17 cellular contexts compared by ENCODE assay signal in genomic region chr6:110513001-110513400, GRCh38. TPM values are rescaled to one million over a fixed set of nuclear protein-coding genes. Genes with fewer than 3 reads are reported as not detected.
DNase-seq lines count a peak whose midpoint lies in the region; ATAC-seq and TF ChIP-seq lines count a peak whose summit lies in the region.
"Had no signal": no experiment of that assay in that cellular context is flagged by ENCODE, and none has a peak within 500 bp of the region (broad histone marks: within the 10 kb centered on the region; RNA-seq: fewer than 3 reads in every experiment).

No MANE protein-coding gene starts in this region.

- H3K4me3 ChIP-seq in SK-N-SH (ENCODE audit: low read depth in 2 of 2, low read length in 1 of 2): no peak overlapping the region
- H3K4me3 ChIP-seq: ascending aorta, tibial nerve had no signal

- H3K9ac ChIP-seq in SK-N-SH: no peak overlapping the region

- H3K9me3 ChIP-seq in SK-N-SH (no peaks in the 10 kb centered on the region), T-helper 17 cell (ENCODE audit: control insufficient read depth, low read length, poor library complexity, severe bottlenecking) (no peaks in the 10 kb centered on the region)
- H3K9me3 ChIP-seq: ascending aorta, tibial nerve had no signal

- no peak overlapping the region for H3K4me3 Mint-ChIP-seq in T-helper 17 cell
- H3K4me3 Mint-ChIP-seq: activated CD4-positive, alpha-beta T cell treated with anti-CD3 and anti-CD28 coated beads, Interleukin-2, amount 10 ng/mL, durations not matched to agents 7 days and 5 days had no signal

- TF ChIP-seq CTCF in SK-N-SH (IDR thresholded peaks at IDR 0.05): no peak

- H3K79me2 ChIP-seq in SK-N-SH (ENCODE audit: insufficient read depth): no peaks in the 10 kb centered on the region

- H3K27me3 Mint-ChIP-seq in T-helper 17 cell: peaks cover 36% of the 10 kb centered on the region
- H3K27me3 Mint-ChIP-seq: progenitor cell of endocrine pancreas had no signal

- H2AFZ ChIP-seq in SK-N-SH (ENCODE audit: low read depth): no peak overlapping the region

- H3K9me2 ChIP-seq in SK-N-SH: no peaks in the 10 kb centered on the region

- no peak for ATAC-seq in SK-N-SH treated with all-trans-retinoic acid at 6 μM for 48 hours
- ATAC-seq in GM18517 (IDR thresholded peaks at IDR 0.05; ENCODE audit: unreplicated experiment): no peak
- ATAC-seq in T-helper 17 cell: no peak
- no peak for ATAC-seq in GM19328 (IDR thresholded peaks at IDR 0.05; ENCODE audit: unreplicated experiment)

- TF ChIP-seq EP300 in SK-N-SH (IDR thresholded peaks at IDR 0.05; ENCODE audit: borderline replicate concordance in 1 of 2, low read depth in 1 of 2, low read length in 1 of 2): no peak

- no peak overlapping the region for H3K27ac Mint-ChIP-seq in T-helper 17 cell
- H3K27ac Mint-ChIP-seq: activated CD4-positive, alpha-beta T cell treated with anti-CD3 and anti-CD28 coated beads, Interleukin-2, amount 10 ng/mL, durations not matched to agents 7 days and 5 days; progenitor cell of endocrine pancreas had no signal

- H3K36me3 Mint-ChIP-seq in T-helper 17 cell (ENCODE audit: low read depth): no peaks in the 10 kb centered on the region

- H3K4me1 Mint-ChIP-seq in T-helper 17 cell: no peaks in the 10 kb centered on the region
- H3K4me1 Mint-ChIP-seq: activated CD4-positive, alpha-beta T cell treated with anti-CD3 and anti-CD28 coated beads, Interleukin-2, amount 10 ng/mL, durations not matched to agents 7 days and 5 days had no signal

- DNase-seq in SK-N-SH (no peak), NCI-H345 treated with DMSO at 0.1 percent for 48 hours (lab: John Stamatoyannopoulos, UW; ENCODE audit: unreplicated experiment) (peak; percentile 7), dermis blood vessel endothelial cell (peak; percentile 85), T-helper 17 cell (no peak)
- DNase-seq in activated effector memory CD4-positive, alpha-beta T cell treated with anti-CD3 and anti-CD28 coated beads, Interleukin-2, amount 50 U/mL, for 16 hours: no peak
- DNase-seq: activated CD4-positive, alpha-beta T cell treated with anti-CD3 and anti-CD28 coated beads, Interleukin-2, amount 10 ng/mL, durations not matched to agents 7 days and 5 days; activated T-cell treated with anti-CD3 and anti-CD28 coated beads, Interleukin-2, amount 50 U/mL, for 48 hours; effector CD8-positive, alpha-beta T cell; glutamatergic neuron; MM.1S had no signal

- no peaks in the 10 kb centered on the region for H4K20me1 ChIP-seq in SK-N-SH (ENCODE audit: insufficient read depth)

- H3K4me2 ChIP-seq in SK-N-SH: no peak overlapping the region

- H3K36me3 ChIP-seq in SK-N-SH (replicated peaks in 1 of 2; ENCODE audit: control insufficient read depth in 1 of 2, insufficient read depth in 2 of 2, low read length in 1 of 2): no peaks in the 10 kb centered on the region
- H3K36me3 ChIP-seq: ascending aorta, tibial nerve had no signal

- H3F3A ChIP-seq in SK-N-SH (replicated peaks; ENCODE audit: insufficient read depth): peaks cover 7% of the 10 kb centered on the region

- no peak overlapping the region for H3K27ac ChIP-seq in SK-N-SH (ENCODE audit: low read depth in 2 of 2, low read length in 1 of 2)
- H3K27ac ChIP-seq: ascending aorta, tibial nerve had no signal

- H3K27me3 ChIP-seq in SK-N-SH (ENCODE audit: insufficient read depth): no peaks in the 10 kb centered on the region
- H3K27me3 ChIP-seq: ascending aorta, tibial nerve had no signal

- POLR2A ChIA-PET in SK-N-SH (lab: Yijun Ruan, JAX): no interaction called here

- H3K4me1 ChIP-seq in SK-N-SH (ENCODE audit: control insufficient read depth in 1 of 2, insufficient read depth in 2 of 2, low read depth in 1 of 2, low read length in 1 of 2): peaks cover 0 to 10% of the 10 kb centered on the region in 2 experiments; a peak in 1 of 4 replicates
- H3K4me1 ChIP-seq: ascending aorta had no signal

- CTCF ChIA-PET in SK-N-SH (lab: Yijun Ruan, JAX): no interaction called here

- TF ChIP-seq RAD21 in SK-N-SH (IDR thresholded peaks at IDR 0.05; ENCODE audit: low read length): no peak

TF ChIP-seq in SK-N-SH treated with all-trans-retinoic acid at 6 μM for 48 hours, 23 proteins besides CTCF, POLR2A, EP300 and RAD21:
- TF ChIP-seq, protein P1, sequence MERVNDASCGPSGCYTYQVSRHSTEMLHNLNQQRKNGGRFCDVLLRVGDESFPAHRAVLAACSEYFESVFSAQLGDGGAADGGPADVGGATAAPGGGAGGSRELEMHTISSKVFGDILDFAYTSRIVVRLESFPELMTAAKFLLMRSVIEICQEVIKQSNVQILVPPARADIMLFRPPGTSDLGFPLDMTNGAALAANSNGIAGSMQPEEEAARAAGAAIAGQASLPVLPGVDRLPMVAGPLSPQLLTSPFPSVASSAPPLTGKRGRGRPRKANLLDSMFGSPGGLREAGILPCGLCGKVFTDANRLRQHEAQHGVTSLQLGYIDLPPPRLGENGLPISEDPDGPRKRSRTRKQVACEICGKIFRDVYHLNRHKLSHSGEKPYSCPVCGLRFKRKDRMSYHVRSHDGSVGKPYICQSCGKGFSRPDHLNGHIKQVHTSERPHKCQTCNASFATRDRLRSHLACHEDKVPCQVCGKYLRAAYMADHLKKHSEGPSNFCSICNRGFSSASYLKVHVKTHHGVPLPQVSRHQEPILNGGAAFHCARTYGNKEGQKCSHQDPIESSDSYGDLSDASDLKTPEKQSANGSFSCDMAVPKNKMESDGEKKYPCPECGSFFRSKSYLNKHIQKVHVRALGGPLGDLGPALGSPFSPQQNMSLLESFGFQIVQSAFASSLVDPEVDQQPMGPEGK (CRISPR knock-in tag; IDR thresholded peaks at IDR 0.05; ENCODE audit: borderline replicate concordance): no peak
- TF ChIP-seq TCF4 (CRISPR knock-in tag; IDR thresholded peaks at IDR 0.05; ENCODE audit: borderline replicate concordance) (no peak), ISL1 (CRISPR knock-in tag; IDR thresholded peaks at IDR 0.05) (peak; percentile 77), ZFP3 (CRISPR knock-in tag; IDR thresholded peaks at IDR 0.05) (no peak), POU6F1 (CRISPR knock-in tag; IDR thresholded peaks at IDR 0.05; ENCODE audit: borderline replicate concordance, low read depth) (no peak), RARB (CRISPR knock-in tag; IDR thresholded peaks at IDR 0.05) (no peak), ZFP30 (CRISPR knock-in tag; IDR thresholded peaks at IDR 0.05) (no peak), SNAI2 (CRISPR knock-in tag; IDR thresholded peaks at IDR 0.05) (no peak)

TF ChIP-seq in SK-N-SH, 30 proteins besides CTCF, POLR2A, EP300 and RAD21:
- no peak for TF ChIP-seq FOXJ3 (CRISPR knock-in tag; IDR thresholded peaks at IDR 0.05)
- TF ChIP-seq USF1 (IDR thresholded peaks at IDR 0.05; ENCODE audit: borderline replicate concordance, low read depth): no peak
- TF ChIP-seq RFX5 (IDR thresholded peaks at IDR 0.05; ENCODE audit: low read length): no peak
- no peak for TF ChIP-seq TCF12 (IDR thresholded peaks at IDR 0.05)
- TF ChIP-seq CHD2 (IDR thresholded peaks at IDR 0.05; ENCODE audit: low read length, partially characterized antibody): no peak
- TF ChIP-seq, protein P2, sequence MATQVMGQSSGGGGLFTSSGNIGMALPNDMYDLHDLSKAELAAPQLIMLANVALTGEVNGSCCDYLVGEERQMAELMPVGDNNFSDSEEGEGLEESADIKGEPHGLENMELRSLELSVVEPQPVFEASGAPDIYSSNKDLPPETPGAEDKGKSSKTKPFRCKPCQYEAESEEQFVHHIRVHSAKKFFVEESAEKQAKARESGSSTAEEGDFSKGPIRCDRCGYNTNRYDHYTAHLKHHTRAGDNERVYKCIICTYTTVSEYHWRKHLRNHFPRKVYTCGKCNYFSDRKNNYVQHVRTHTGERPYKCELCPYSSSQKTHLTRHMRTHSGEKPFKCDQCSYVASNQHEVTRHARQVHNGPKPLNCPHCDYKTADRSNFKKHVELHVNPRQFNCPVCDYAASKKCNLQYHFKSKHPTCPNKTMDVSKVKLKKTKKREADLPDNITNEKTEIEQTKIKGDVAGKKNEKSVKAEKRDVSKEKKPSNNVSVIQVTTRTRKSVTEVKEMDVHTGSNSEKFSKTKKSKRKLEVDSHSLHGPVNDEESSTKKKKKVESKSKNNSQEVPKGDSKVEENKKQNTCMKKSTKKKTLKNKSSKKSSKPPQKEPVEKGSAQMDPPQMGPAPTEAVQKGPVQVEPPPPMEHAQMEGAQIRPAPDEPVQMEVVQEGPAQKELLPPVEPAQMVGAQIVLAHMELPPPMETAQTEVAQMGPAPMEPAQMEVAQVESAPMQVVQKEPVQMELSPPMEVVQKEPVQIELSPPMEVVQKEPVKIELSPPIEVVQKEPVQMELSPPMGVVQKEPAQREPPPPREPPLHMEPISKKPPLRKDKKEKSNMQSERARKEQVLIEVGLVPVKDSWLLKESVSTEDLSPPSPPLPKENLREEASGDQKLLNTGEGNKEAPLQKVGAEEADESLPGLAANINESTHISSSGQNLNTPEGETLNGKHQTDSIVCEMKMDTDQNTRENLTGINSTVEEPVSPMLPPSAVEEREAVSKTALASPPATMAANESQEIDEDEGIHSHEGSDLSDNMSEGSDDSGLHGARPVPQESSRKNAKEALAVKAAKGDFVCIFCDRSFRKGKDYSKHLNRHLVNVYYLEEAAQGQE (IDR thresholded peaks at IDR 0.05; ENCODE audit: low read depth, low read length): no peak
- TF ChIP-seq RCOR1 (IDR thresholded peaks at IDR 0.05; ENCODE audit: low read length): no peak
- TF ChIP-seq, protein P3, sequence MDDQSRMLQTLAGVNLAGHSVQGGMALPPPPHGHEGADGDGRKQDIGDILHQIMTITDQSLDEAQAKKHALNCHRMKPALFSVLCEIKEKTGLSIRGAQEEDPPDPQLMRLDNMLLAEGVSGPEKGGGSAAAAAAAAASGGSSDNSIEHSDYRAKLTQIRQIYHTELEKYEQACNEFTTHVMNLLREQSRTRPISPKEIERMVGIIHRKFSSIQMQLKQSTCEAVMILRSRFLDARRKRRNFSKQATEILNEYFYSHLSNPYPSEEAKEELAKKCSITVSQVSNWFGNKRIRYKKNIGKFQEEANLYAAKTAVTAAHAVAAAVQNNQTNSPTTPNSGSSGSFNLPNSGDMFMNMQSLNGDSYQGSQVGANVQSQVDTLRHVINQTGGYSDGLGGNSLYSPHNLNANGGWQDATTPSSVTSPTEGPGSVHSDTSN (IDR thresholded peaks at IDR 0.05): no peak
- no peak for TF ChIP-seq RXRA (IDR thresholded peaks at IDR 0.05; ENCODE audit: borderline replicate concordance, low read depth)

RNA-seq across cellular contexts. Expression of gene SLC22A16, which starts 36.6 kb away (rescaled TPM):
- polyA plus RNA-seq in SK-N-SH (2012; rRNA removed): not detected in 2 replicates
- 0.01 and 0.04 TPM in 2 replicates for polyA plus RNA-seq in SK-N-SH (2012; cell fraction: cytosol; rRNA removed)
- 0.02 TPM in 1 of 2 replicates, not detected in the other for polyA plus RNA-seq in SK-N-SH (2012; cell fraction: nucleus; rRNA removed)
- total RNA-seq in dermis blood vessel endothelial cell (not detected in 2 replicates), T-helper 17 cell (not detected)
- total RNA-seq: activated CD4-positive, alpha-beta T cell treated with anti-CD3 and anti-CD28 coated beads, Interleukin-2, amount 10 ng/mL, durations not matched to agents 7 days and 5 days; ascending aorta; myocyte; progenitor cell of endocrine pancreas; tibial nerve had no signal

Comparison
In these comparisons a context has a peak if more than half of its experiments do, and no peak if none do; other contexts are left out.
1. DNase-seq: peak in NCI-H345 treated with DMSO at 0.1 percent for 48 hours (single experiment) and dermis blood vessel endothelial cell (single experiment); none in SK-N-SH (single experiment), T-helper 17 cell (0 of 3) and activated effector memory CD4-positive, alpha-beta T cell treated with anti-CD3 and anti-CD28 coated beads, Interleukin-2, amount 50 U/mL, for 16 hours (single experiment).